Comparison of ENCODE assay signal across 21 cellular contexts in genomic region chr16:66975302-66975893, GRCh38. TPM values are rescaled to one million over a fixed set of nuclear protein-coding genes. Genes with fewer than 3 reads are reported as not detected.
DNase-seq lines count a peak whose midpoint lies in the region; ATAC-seq, FAIRE-seq and TF ChIP-seq lines count a peak whose summit lies in the region.
"Had no signal": no experiment of that assay in that cellular context is flagged by ENCODE, and none has a peak within 500 bp of the region (broad histone marks: within the 10 kb centered on the region; RNA-seq: fewer than 3 reads in every experiment).

No MANE protein-coding gene starts in this region.

- TSS peak; percentile 90 for BruUV-seq in A673 (replicated peaks; lab: Mats Ljungman, UMichigan)
- TSS peak; percentile 84 for BruUV-seq in K562 (replicated peaks; lab: Mats Ljungman, UMichigan)

- CTCF ChIA-PET in A673 (lab: Charles Lee) = interaction anchor here (0.5 kb wide), 1 partner anchor 18 kb away, joined by 10 read pairs; no protein-coding TSS in a partner anchor
- CTCF ChIA-PET in T-cell (lab: Charles Lee) = interaction anchor here (0.6 to 1.6 kb wide), 6 partner anchors 11 to 182 kb away, joined by 3 to 7 read pairs (median 3); no protein-coding TSS in a partner anchor
- CTCF ChIA-PET in K562 (lab: Yijun Ruan, JAX; ENCODE audit: low intra/inter-chr PET ratio) = no interaction called here

- TF ChIP-seq POLR2A in K562 (conservative IDR thresholded peaks at IDR 0.05) = 0 out of 2 replicates have a peak, but pooled peaks have one; percentile 0

- ATAC-seq in T-cell (replicated peaks in 1 of 4) (no peak), K562 (no peak), GM21360 (IDR thresholded peaks at IDR 0.05; ENCODE audit: unreplicated experiment) (no peak)
- ATAC-seq: sciatic nerve had no signal

- H3K27ac ChIP-seq in A673 (ENCODE audit: low read depth, low read length, poor library complexity, severe bottlenecking) (no peak overlapping the region), K562 (ENCODE audit: extremely low read depth, low read depth, low read length) (no peak overlapping the region)
- H3K27ac ChIP-seq: BLaER1, parathyroid adenoma had no signal

- peaks cover 9% of the 10 kb centered on the region for H3K4me1 ChIP-seq in A673 (ENCODE audit: insufficient read depth, low read length, poor library complexity, severe bottlenecking)
- peaks cover 6 to 26% of the 10 kb centered on the region in 2 experiments; a peak in 4 of 5 replicates for H3K4me1 ChIP-seq in K562 (replicated peaks in 1 of 2; ENCODE audit: control insufficient read depth in 2 of 2, insufficient read depth in 2 of 2, low read length in 2 of 2)

- TF ChIP-seq RAD21 in K562 (CRISPR knock-in tag; conservative IDR thresholded peaks at IDR 0.05 in 1 of 2, IDR thresholded peaks at IDR 0.05 in 1 of 2) = no peak

- no peaks in the 10 kb centered on the region for H4K20me1 ChIP-seq in K562 (replicated peaks; ENCODE audit: control insufficient read depth, insufficient read depth, low read length)
- H4K20me1 ChIP-seq: BLaER1 had no signal

- peak overlapping the region; percentile 77 for H3K27ac Mint-ChIP-seq in activated CD4-positive, alpha-beta T cell treated with anti-CD3 and anti-CD28 coated beads, Interleukin-2, amount 10 ng/mL, durations not matched to agents 24 days and 14 days
- H3K27ac Mint-ChIP-seq in T-cell = no peak overlapping the region
- H3K27ac Mint-ChIP-seq: dendritic cell treated with granulocyte-macrophage colony-stimulating factor and Interleukin-4, amounts not matched to agents 40 ng/mL and 50 ng/mL, for 4 days had no signal

- DNase-seq in activated CD4-positive, alpha-beta T cell treated with anti-CD3 and anti-CD28 coated beads, Interleukin-2, amount 10 ng/mL, durations not matched to agents 24 days and 14 days = no peak
- no peak for DNase-seq in activated CD4-positive, alpha-beta T cell treated with anti-CD3 and anti-CD28 coated beads for 4 hours
- DNase-seq in A673 (ENCODE audit: low spot score) = no peak
- no peak for DNase-seq in T-cell
- DNase-seq in K562 (ENCODE audit: extremely low read depth in 1 of 4, low spot score in 3 of 4) = no peak
- DNase-seq in G401 (ENCODE audit: low spot score) = no peak
- no peak for DNase-seq in NCI-H1048 (lab: John Stamatoyannopoulos, UW)
- DNase-seq: ACHN, mesendoderm, NCI-H187 treated with DMSO at 0.1 percent for 48 hours, NCI-H748 treated with DMSO at 0.1 percent for 48 hours, OCI-M1, Right ventricle myocardium superior had no signal

- intact Hi-C loops in activated CD4-positive, alpha-beta T cell treated with anti-CD3 and anti-CD28 coated beads, Interleukin-2, amount 10 ng/mL, durations not matched to agents 24 days and 14 days (cut with micrococcal nuclease) = no loop called here
- intact Hi-C loops in A673 (cut with micrococcal nuclease; ENCODE audit: unreplicated experiment) (loop anchor here (5.0 kb wide), 1 partner anchor 127 kb away; no protein-coding TSS in a partner anchor), K562 (cut with micrococcal nuclease) (loop anchor here (5.0 to 10.0 kb wide), 2 partner anchors 182 to 269 kb away; partner anchors contain the start of genes FBXL8, FHOD1, SLC9A5 and TRADD)

- no peaks in the 10 kb centered on the region for H3K27me3 Mint-ChIP-seq in activated CD4-positive, alpha-beta T cell treated with anti-CD3 and anti-CD28 coated beads, Interleukin-2, amount 10 ng/mL, durations not matched to agents 24 days and 14 days
- H3K27me3 Mint-ChIP-seq in T-cell = peaks cover 0 to 5% of the 10 kb centered on the region in 2 donors

- peak overlapping the region; percentile 58 for H2AFZ ChIP-seq in K562 (ENCODE audit: low read depth, low read length)
- H2AFZ ChIP-seq: parathyroid adenoma had no signal

- POLR2A ChIA-PET in A673 (lab: Charles Lee; ENCODE audit: low non-redundant PET) = interaction anchor here (0.6 kb wide), 1 partner anchor 162 kb away, joined by 4 read pairs; no protein-coding TSS in a partner anchor
- POLR2A ChIA-PET in T-cell (lab: Charles Lee) = no interaction called here
- POLR2A ChIA-PET in K562 (lab: Yijun Ruan, JAX) = interaction anchor here (0.6 to 1.6 kb wide), 3 partner anchors 9 to 693 kb away, joined by 3 to 4 read pairs (median 3); no protein-coding TSS in a partner anchor

- H3K9ac ChIP-seq in K562 (ENCODE audit: insufficient read depth in 1 of 2, low read depth in 2 of 2, low read length in 2 of 2) = no peak overlapping the region
- H3K9ac ChIP-seq: BLaER1, parathyroid adenoma had no signal

- H3K36me3 Mint-ChIP-seq in activated CD4-positive, alpha-beta T cell treated with anti-CD3 and anti-CD28 coated beads, Interleukin-2, amount 10 ng/mL, durations not matched to agents 24 days and 14 days (ENCODE audit: low read depth) = no peaks in the 10 kb centered on the region
- no peaks in the 10 kb centered on the region for H3K36me3 Mint-ChIP-seq in T-cell

- H3K36me3 ChIP-seq in A673 (ENCODE audit: insufficient read depth, low read length, poor library complexity, severe bottlenecking) (no peaks in the 10 kb centered on the region), K562 (ENCODE audit: control insufficient read depth, insufficient read depth, low read length) (no peaks in the 10 kb centered on the region)
- H3K36me3 ChIP-seq: BLaER1 had no signal

- TF ChIP-seq CTCF in A673 (conservative IDR thresholded peaks at IDR 0.05; ENCODE audit: low read depth, low read length) (no peak), K562 (IDR thresholded peaks at IDR 0.05 in 2 of 3, conservative IDR thresholded peaks at IDR 0.05 in 1 of 3; ENCODE audit: insufficient read depth in 2 of 3, low read depth in 1 of 3, low read length in 3 of 3) (no peak)

- peaks cover 3% of the 10 kb centered on the region for H3K9me1 ChIP-seq in K562 (ENCODE audit: control insufficient read depth, insufficient read depth, low read length)

- H3K9me3 ChIP-seq in A673 (ENCODE audit: low read depth, low read length, poor library complexity, severe bottlenecking) = no peaks in the 10 kb centered on the region
- no peaks in the 10 kb centered on the region for H3K9me3 ChIP-seq in K562 (replicated peaks; ENCODE audit: control insufficient read depth, insufficient read depth, low read depth, low read length)
- H3K9me3 ChIP-seq: BLaER1 had no signal

- no peak overlapping the region for H3K4me2 ChIP-seq in K562 (ENCODE audit: insufficient read depth, low read length)

- FAIRE-seq in K562 (lab: Jason Lieb, UNC) = no peak
- FAIRE-seq: urothelium cell line had no signal

- no peaks in the 10 kb centered on the region for H3K9me3 Mint-ChIP-seq in activated CD4-positive, alpha-beta T cell treated with anti-CD3 and anti-CD28 coated beads, Interleukin-2, amount 10 ng/mL, durations not matched to agents 24 days and 14 days
- no peaks in the 10 kb centered on the region for H3K9me3 Mint-ChIP-seq in T-cell
- H3K9me3 Mint-ChIP-seq: dendritic cell treated with granulocyte-macrophage colony-stimulating factor and Interleukin-4, amounts not matched to agents 40 ng/mL and 50 ng/mL, for 4 days; nephron had no signal

- H3K79me2 ChIP-seq in K562 (ENCODE audit: control insufficient read depth, insufficient read depth, low read length) = no peaks in the 10 kb centered on the region
- H3K79me2 ChIP-seq: parathyroid adenoma had no signal

- H3K27me3 ChIP-seq in A673 (replicated peaks; ENCODE audit: insufficient read depth, low read depth, low read length, poor library complexity) (no peaks in the 10 kb centered on the region), K562 (ENCODE audit: control insufficient read depth in 2 of 2, insufficient read depth in 2 of 2, low read length in 2 of 2) (0 out of 5 replicates have a peak, but pooled peaks cover under 1 to 7% of the 10 kb centered on the region in 2 experiments)
- H3K27me3 ChIP-seq: BLaER1 had no signal

- WGBS in K562 (ENCODE audit: insufficient coverage, low coverage, missing lambda C conversion rate) = 50% methylated on average over 14 of the region's 14 CpGs

- in situ Hi-C loops in K562 (cut with MboI) (no loop called here), G401 (cut with HindIII; ENCODE audit: low sequenced_read_pairs) (no loop called here)

- no peak for TF ChIP-seq EP300 in K562 (IDR thresholded peaks at IDR 0.05; ENCODE audit: low read length)

- H3K4me3 Mint-ChIP-seq in activated CD4-positive, alpha-beta T cell treated with anti-CD3 and anti-CD28 coated beads, Interleukin-2, amount 10 ng/mL, durations not matched to agents 24 days and 14 days = peak overlapping the region; percentile 74
- peak overlapping the region; percentile 66 to 77 (median 69) for H3K4me3 Mint-ChIP-seq in T-cell
- H3K4me3 Mint-ChIP-seq: dendritic cell treated with granulocyte-macrophage colony-stimulating factor and Interleukin-4, amounts not matched to agents 40 ng/mL and 50 ng/mL, for 4 days; nephron had no signal

- H3K4me1 Mint-ChIP-seq in activated CD4-positive, alpha-beta T cell treated with anti-CD3 and anti-CD28 coated beads, Interleukin-2, amount 10 ng/mL, durations not matched to agents 24 days and 14 days = peaks cover 42% of the 10 kb centered on the region
- H3K4me1 Mint-ChIP-seq in T-cell = peaks cover 0 to 15% (median 7%) of the 10 kb centered on the region in 3 donors

- no peak overlapping the region for H3K4me3 ChIP-seq in A673 (ENCODE audit: low read depth, low read length, poor library complexity, severe bottlenecking)
- no peak overlapping the region for H3K4me3 ChIP-seq in K562
- H3K4me3 ChIP-seq: BLaER1 had no signal

RNA-seq across cellular contexts. Expression of gene CES4A, which starts 13.0 kb away (rescaled TPM):
- total RNA-seq in activated CD4-positive, alpha-beta T cell treated with anti-CD3 and anti-CD28 coated beads, Interleukin-2, amount 10 ng/mL, durations not matched to agents 24 days and 14 days = 27.0 and 27.5 TPM in 2 replicates
- total RNA-seq in A673 (2021) (0.15 TPM in 1 of 2 replicates, not detected in the other), T-cell (10 to 100 TPM; 12.4 to 20.7 (median 17.0) TPM), K562 (2014; rRNA removed) (0.09 TPM in 1 of 2 replicates, not detected in the other), K562 (2014; rRNA removed; fragmentation: Illumina TruSeq; extraction: Trizol) (not detected in 2 replicates), K562 (2015; rRNA removed; fragmentation: Illumina TruSeq; extraction: Trizol) (not detected in 2 replicates), K562 (2021) (0.20 TPM in 1 of 2 replicates, not detected in the other)
- 0.58 and 1.8 TPM in 2 replicates for total RNA-seq in K562 (2011; cell fraction: chromatin; rRNA removed; ENCODE audit: low replicate concordance)
- 0.13 and 0.83 TPM in 2 replicates for total RNA-seq in K562 (2011; cell fraction: nucleolus; rRNA removed)
- 0.61 and 1.7 TPM in 2 replicates for total RNA-seq in K562 (2011; cell fraction: nucleoplasm; rRNA removed)
- polyA plus RNA-seq in K562 (2011; rRNA removed) (0.04 and 0.11 TPM in 2 replicates), K562 (2014; fragmentation: Illumina TruSeq; extraction: Trizol) (not detected in 2 replicates), K562 (2014; fragmentation: Nextera tagmentation; extraction: Ambion mirVana) (under 1 TPM in 1 of 2 experiments, not detected in 1; 0.13 TPM), K562 (2014; rRNA removed) (not detected in 2 replicates)
- 0.12 TPM in 1 of 2 replicates, not detected in the other for polyA plus RNA-seq in K562 (2011; cell fraction: cytosol; rRNA removed)
- polyA plus RNA-seq in K562 (2011; cell fraction: nucleus; rRNA removed) = 0.22 and 0.54 TPM in 2 replicates
- polyA plus RNA-seq in K562 (2012) = 0.03 and 0.10 TPM in 2 replicates
- not detected in 2 replicates for polyA minus RNA-seq in K562 (2011; rRNA and poly(A)+ RNA removed)
- polyA minus RNA-seq in K562 (2011; cell fraction: cytosol; rRNA and poly(A)+ RNA removed) = not detected in 2 replicates
- polyA minus RNA-seq in K562 (2011; cell fraction: nucleus; rRNA and poly(A)+ RNA removed) = not detected in 2 replicates
- total RNA-seq in G401 (2014; rRNA removed; shearing (Covaris generic)) = 0.34 TPM in 1 of 2 replicates, not detected in the other
- total RNA-seq: HT1080 had no signal

RNA-seq across cellular contexts. Expression of gene CES3, which starts 14.3 kb away (rescaled TPM):
- total RNA-seq in activated CD4-positive, alpha-beta T cell treated with anti-CD3 and anti-CD28 coated beads, Interleukin-2, amount 10 ng/mL, durations not matched to agents 24 days and 14 days = 6.8 and 7.0 TPM in 2 replicates
- total RNA-seq in A673 (2021) = 3.0 and 3.9 TPM in 2 replicates
- total RNA-seq in T-cell = under 1 TPM; 0.10 to 0.88 (median 0.58) TPM
- 3.7 and 10.0 TPM in 2 replicates for total RNA-seq in K562 (2011; cell fraction: chromatin; rRNA removed; ENCODE audit: low replicate concordance)
- total RNA-seq in K562 (2011; cell fraction: nucleolus; rRNA removed) = 6.3 and 12.5 TPM in 2 replicates
- 4.3 and 6.3 TPM in 2 replicates for total RNA-seq in K562 (2011; cell fraction: nucleoplasm; rRNA removed)
- total RNA-seq in K562 (2014; rRNA removed) = 0.68 and 2.0 TPM in 2 replicates
- total RNA-seq in K562 (2014; rRNA removed; fragmentation: Illumina TruSeq; extraction: Trizol) = 0.61 and 0.65 TPM in 2 replicates
- total RNA-seq in K562 (2015; rRNA removed; fragmentation: Illumina TruSeq; extraction: Trizol) = 1.0 and 1.7 TPM in 2 replicates
- total RNA-seq in K562 (2021) = 2.2 and 2.8 TPM in 2 replicates
- 0.60 and 4.4 TPM in 2 replicates for polyA plus RNA-seq in K562 (2011; rRNA removed)
- polyA plus RNA-seq in K562 (2011; cell fraction: cytosol; rRNA removed) = 0.57 and 2.3 TPM in 2 replicates
- 8.2 and 24.8 TPM in 2 replicates for polyA plus RNA-seq in K562 (2011; cell fraction: nucleus; rRNA removed)
- 1.2 and 3.3 TPM in 2 replicates for polyA plus RNA-seq in K562 (2012)
- 0.98 and 1.2 TPM in 2 replicates for polyA plus RNA-seq in K562 (2014; fragmentation: Illumina TruSeq; extraction: Trizol)
- polyA plus RNA-seq in K562 (2014; fragmentation: Nextera tagmentation; extraction: Ambion mirVana) = under 1 TPM; 0.06 TPM
- polyA plus RNA-seq in K562 (2014; rRNA removed) = 1.3 and 3.1 TPM in 2 replicates
- 1.1 and 2.1 TPM in 2 replicates for polyA minus RNA-seq in K562 (2011; rRNA and poly(A)+ RNA removed)
- polyA minus RNA-seq in K562 (2011; cell fraction: cytosol; rRNA and poly(A)+ RNA removed) = 2.2 TPM in 1 of 2 replicates, not detected in the other
- polyA minus RNA-seq in K562 (2011; cell fraction: nucleus; rRNA and poly(A)+ RNA removed) = 3.6 and 18.4 TPM in 2 replicates
- 3.8 and 4.9 TPM in 2 replicates for total RNA-seq in G401 (2014; rRNA removed; shearing (Covaris generic))

RNA-seq across cellular contexts. Expression of gene CES2, which starts 40.1 kb away (rescaled TPM):
- total RNA-seq in activated CD4-positive, alpha-beta T cell treated with anti-CD3 and anti-CD28 coated beads, Interleukin-2, amount 10 ng/mL, durations not matched to agents 24 days and 14 days = 30.6 and 33.6 TPM in 2 replicates
- total RNA-seq in A673 (2021) (37.6 and 39.8 TPM in 2 replicates), T-cell (10 to 100 TPM; 35.3 to 56.5 (median 50.2) TPM), K562 (2014; rRNA removed) (35.0 and 38.1 TPM in 2 replicates), K562 (2014; rRNA removed; fragmentation: Illumina TruSeq; extraction: Trizol) (15.2 and 16.8 TPM in 2 replicates), K562 (2015; rRNA removed; fragmentation: Illumina TruSeq; extraction: Trizol) (23.6 and 24.4 TPM in 2 replicates), K562 (2021) (33.5 and 37.9 TPM in 2 replicates)
- total RNA-seq in K562 (2011; cell fraction: chromatin; rRNA removed; ENCODE audit: low replicate concordance) = 47.2 and 114 TPM in 2 replicates
- total RNA-seq in K562 (2011; cell fraction: nucleolus; rRNA removed) = 82.2 and 90.6 TPM in 2 replicates
- 50.4 and 59.2 TPM in 2 replicates for total RNA-seq in K562 (2011; cell fraction: nucleoplasm; rRNA removed)
- polyA plus RNA-seq in K562 (2011; rRNA removed) (14.0 and 14.1 TPM in 2 replicates), K562 (2014; fragmentation: Illumina TruSeq; extraction: Trizol) (24.9 and 28.4 TPM in 2 replicates), K562 (2014; fragmentation: Nextera tagmentation; extraction: Ambion mirVana) (1 to 10 TPM; 2.2 to 2.4 TPM), K562 (2014; rRNA removed) (27.7 and 28.3 TPM in 2 replicates)
- polyA plus RNA-seq in K562 (2011; cell fraction: cytosol; rRNA removed) = 14.0 and 32.8 TPM in 2 replicates
- 17.8 and 25.2 TPM in 2 replicates for polyA plus RNA-seq in K562 (2011; cell fraction: nucleus; rRNA removed)
- polyA plus RNA-seq in K562 (2012) = 22.3 and 36.1 TPM in 2 replicates
- polyA minus RNA-seq in K562 (2011; rRNA and poly(A)+ RNA removed) = 11.9 and 18.9 TPM in 2 replicates
- 22.0 and 22.2 TPM in 2 replicates for polyA minus RNA-seq in K562 (2011; cell fraction: cytosol; rRNA and poly(A)+ RNA removed)
- 44.2 and 45.3 TPM in 2 replicates for polyA minus RNA-seq in K562 (2011; cell fraction: nucleus; rRNA and poly(A)+ RNA removed)
- 41.2 and 45.0 TPM in 2 replicates for total RNA-seq in G401 (2014; rRNA removed; shearing (Covaris generic))

RNA-seq across cellular contexts. Expression of gene CIAO2B, which starts 41.2 kb away (rescaled TPM):
- 170 and 176 TPM in 2 replicates for total RNA-seq in activated CD4-positive, alpha-beta T cell treated with anti-CD3 and anti-CD28 coated beads, Interleukin-2, amount 10 ng/mL, durations not matched to agents 24 days and 14 days
- 97.4 and 108 TPM in 2 replicates for total RNA-seq in A673 (2021)
- 10 to 100 TPM; 55.3 to 66.8 (median 62.4) TPM for total RNA-seq in T-cell
- total RNA-seq in K562 (2011; cell fraction: chromatin; rRNA removed; ENCODE audit: low replicate concordance) = 10.4 and 40.1 TPM in 2 replicates
- total RNA-seq in K562 (2011; cell fraction: nucleolus; rRNA removed) = 65.7 and 75.7 TPM in 2 replicates
- 39.2 and 45.6 TPM in 2 replicates for total RNA-seq in K562 (2011; cell fraction: nucleoplasm; rRNA removed)
- 147 and 189 TPM in 2 replicates for total RNA-seq in K562 (2014; rRNA removed)
- total RNA-seq in K562 (2014; rRNA removed; fragmentation: Illumina TruSeq; extraction: Trizol) = 57.6 and 86.8 TPM in 2 replicates
- total RNA-seq in K562 (2015; rRNA removed; fragmentation: Illumina TruSeq; extraction: Trizol) = 104 and 111 TPM in 2 replicates
- total RNA-seq in K562 (2021) = 99.4 and 104 TPM in 2 replicates
- 146 and 161 TPM in 2 replicates for polyA plus RNA-seq in K562 (2011; rRNA removed)
- polyA plus RNA-seq in K562 (2011; cell fraction: cytosol; rRNA removed) = 295 and 471 TPM in 2 replicates
- polyA plus RNA-seq in K562 (2011; cell fraction: nucleus; rRNA removed) = 117 and 133 TPM in 2 replicates
- 198 and 206 TPM in 2 replicates for polyA plus RNA-seq in K562 (2012)
- 113 and 154 TPM in 2 replicates for polyA plus RNA-seq in K562 (2014; fragmentation: Illumina TruSeq; extraction: Trizol)
- 100 to 1,000 TPM; 104 to 122 TPM for polyA plus RNA-seq in K562 (2014; fragmentation: Nextera tagmentation; extraction: Ambion mirVana)
- 182 and 250 TPM in 2 replicates for polyA plus RNA-seq in K562 (2014; rRNA removed)
- polyA minus RNA-seq in K562 (2011; rRNA and poly(A)+ RNA removed) = 67.2 and 95.6 TPM in 2 replicates
- polyA minus RNA-seq in K562 (2011; cell fraction: cytosol; rRNA and poly(A)+ RNA removed) = 68.9 and 80.4 TPM in 2 replicates
- polyA minus RNA-seq in K562 (2011; cell fraction: nucleus; rRNA and poly(A)+ RNA removed) = 16.6 and 19.4 TPM in 2 replicates
- total RNA-seq in G401 (2014; rRNA removed; shearing (Covaris generic)) = 140 and 172 TPM in 2 replicates

RNA-seq across cellular contexts. Expression of gene RRAD, which starts 50.1 kb away (rescaled TPM):
- 1.3 TPM in 2 replicates for total RNA-seq in activated CD4-positive, alpha-beta T cell treated with anti-CD3 and anti-CD28 coated beads, Interleukin-2, amount 10 ng/mL, durations not matched to agents 24 days and 14 days
- total RNA-seq in A673 (2021) (0.19 and 0.28 TPM in 2 replicates), T-cell (1 to 10 TPM in 1 of 5 donors, under 1 TPM in 3, not detected in 1; 0.28 to 1.1 (median 0.53) TPM), K562 (2014; rRNA removed) (0.09 and 0.12 TPM in 2 replicates), K562 (2014; rRNA removed; fragmentation: Illumina TruSeq; extraction: Trizol) (not detected in 2 replicates), K562 (2015; rRNA removed; fragmentation: Illumina TruSeq; extraction: Trizol) (not detected in 2 replicates), K562 (2021) (0.13 and 0.16 TPM in 2 replicates)
- not detected in 2 replicates for total RNA-seq in K562 (2011; cell fraction: chromatin; rRNA removed; ENCODE audit: low replicate concordance)
- 0.79 and 1.2 TPM in 2 replicates for total RNA-seq in K562 (2011; cell fraction: nucleolus; rRNA removed)
- total RNA-seq in K562 (2011; cell fraction: nucleoplasm; rRNA removed) = 0.44 TPM in 1 of 2 replicates, not detected in the other
- polyA plus RNA-seq in K562 (2011; rRNA removed) (0.05 and 0.20 TPM in 2 replicates), K562 (2014; fragmentation: Illumina TruSeq; extraction: Trizol) (not detected in 2 replicates), K562 (2014; fragmentation: Nextera tagmentation; extraction: Ambion mirVana) (not detected), K562 (2014; rRNA removed) (0.12 TPM in 1 of 2 replicates, not detected in the other)
- 0.28 and 0.65 TPM in 2 replicates for polyA plus RNA-seq in K562 (2011; cell fraction: cytosol; rRNA removed)
- polyA plus RNA-seq in K562 (2011; cell fraction: nucleus; rRNA removed) = 0.20 and 0.71 TPM in 2 replicates
- 0.12 and 1.1 TPM in 2 replicates for polyA plus RNA-seq in K562 (2012)
- polyA minus RNA-seq in K562 (2011; rRNA and poly(A)+ RNA removed) = 0.14 TPM in 1 of 2 replicates, not detected in the other
- 0.95 TPM in 1 of 2 replicates, not detected in the other for polyA minus RNA-seq in K562 (2011; cell fraction: cytosol; rRNA and poly(A)+ RNA removed)
- polyA minus RNA-seq in K562 (2011; cell fraction: nucleus; rRNA and poly(A)+ RNA removed) = 0.22 TPM in 1 of 2 replicates, not detected in the other
- 0.25 TPM in 1 of 2 replicates, not detected in the other for total RNA-seq in G401 (2014; rRNA removed; shearing (Covaris generic))
- total RNA-seq: HT1080 had no signal

Comparison
In these comparisons a context has a peak if more than half of its experiments do, and no peak if none do; other contexts are left out.
1. RNA of gene CES4A, which starts 13.0 kb away (total RNA-seq): 27.0 to 27.5 TPM in activated CD4-positive, alpha-beta T cell treated with anti-CD3 and anti-CD28 coated beads, Interleukin-2, amount 10 ng/mL, durations not matched to agents 24 days and 14 days and 12.4 to 20.7 TPM in T-cell; 0.34 TPM in G401, 0.15 TPM in A673 and 0.09 to 1.8 TPM in K562; every median in the first group is over 4 times any median in the second.
2. POLR2A ChIA-PET loops: an anchor here in A673 (0.6 kb wide) and K562 (0.6 to 1.6 kb wide); none called in T-cell.